1 cellular context compared by ENCODE assay signal in genomic region chr3:179853176-179853575, GRCh38.
TF ChIP-seq lines count a peak whose summit lies in the region.

No MANE protein-coding gene starts in this region.

TF ChIP-seq in HepG2, 621 proteins besides CTCF, POLR2A, EP300 and RAD21 (continued from another document):
- TF ChIP-seq ZNF407 (CRISPR knock-in tag; IDR thresholded peaks at IDR 0.05; ENCODE audit: not compliant biosample characterization) (no peak), ISX (CRISPR knock-in tag; conservative IDR thresholded peaks at IDR 0.05) (no peak), ZNF33A (CRISPR knock-in tag; IDR thresholded peaks at IDR 0.05; ENCODE audit: borderline replicate concordance) (no peak), THAP8 (CRISPR knock-in tag; IDR thresholded peaks at IDR 0.05; ENCODE audit: borderline replicate concordance) (no peak), GATAD2A (CRISPR knock-in tag; IDR thresholded peaks at IDR 0.05) (no peak), MYC (CRISPR knock-in tag; IDR thresholded peaks at IDR 0.05; ENCODE audit: borderline replicate concordance) (no peak), E2F5 (CRISPR knock-in tag; conservative IDR thresholded peaks at IDR 0.05) (no peak), ZNF780A (CRISPR knock-in tag; IDR thresholded peaks at IDR 0.05) (no peak), ZNF687 (CRISPR knock-in tag; IDR thresholded peaks at IDR 0.05) (no peak), GZF1 (CRISPR knock-in tag; IDR thresholded peaks at IDR 0.05) (no peak), RXRA (CRISPR knock-in tag; IDR thresholded peaks at IDR 0.05) (no peak), ZBTB7B (CRISPR knock-in tag; IDR thresholded peaks at IDR 0.05) (no peak), XBP1 (CRISPR knock-in tag; IDR thresholded peaks at IDR 0.05) (no peak), PHF20 (CRISPR knock-in tag; IDR thresholded peaks at IDR 0.05) (no peak), ZNF781 (CRISPR knock-in tag; IDR thresholded peaks at IDR 0.05; ENCODE audit: borderline replicate concordance, not compliant biosample characterization) (no peak), NONO (IDR thresholded peaks at IDR 0.05) (no peak), NONO (CRISPR knock-in tag; conservative IDR thresholded peaks at IDR 0.05) (no peak)
